In the genomic region with DNA sequence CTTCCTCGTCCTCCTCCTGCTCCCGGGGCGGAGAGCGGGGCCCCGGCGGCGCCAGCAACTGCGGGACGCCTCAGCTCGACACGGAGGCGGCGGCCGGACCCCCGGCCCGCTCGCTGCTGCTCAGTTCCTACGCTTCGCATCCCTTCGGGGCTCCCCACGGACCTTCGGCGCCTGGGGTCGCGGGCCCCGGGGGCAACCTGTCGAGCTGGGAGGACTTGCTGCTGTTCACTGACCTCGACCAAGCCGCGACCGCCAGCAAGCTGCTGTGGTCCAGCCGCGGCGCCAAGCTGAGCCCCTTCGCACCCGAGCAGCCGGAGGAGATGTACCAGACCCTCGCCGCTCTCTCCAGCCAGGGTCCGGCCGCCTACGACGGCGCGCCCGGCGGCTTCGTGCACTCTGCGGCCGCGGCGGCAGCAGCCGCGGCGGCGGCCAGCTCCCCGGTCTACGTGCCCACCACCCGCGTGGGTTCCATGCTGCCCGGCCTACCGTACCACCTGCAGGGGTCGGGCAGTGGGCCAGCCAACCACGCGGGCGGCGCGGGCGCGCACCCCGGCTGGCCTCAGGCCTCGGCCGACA, we compare ENCODE assay signal across 10 cellular contexts. TPM values are rescaled to one million over a fixed set of nuclear protein-coding genes. Genes with fewer than 3 reads are reported as not detected.
DNase-seq lines count a peak whose midpoint lies in the region; ATAC-seq and TF ChIP-seq lines count a peak whose summit lies in the region.
"Had no signal": no experiment of that assay in that cellular context is flagged by ENCODE, and none has a peak within 500 bp of the region (broad histone marks: within the 10 kb centered on the region; RNA-seq: fewer than 3 reads in every experiment).

No MANE protein-coding gene starts in this region.

- no peaks in the 10 kb centered on the region for H3K36me3 ChIP-seq in esophagus (ENCODE audit: control insufficient read depth in 2 of 2, insufficient read depth in 2 of 2, low read length in 1 of 2)
- H3K36me3 ChIP-seq in vagina, result no peaks in the 10 kb centered on the region
- H3K36me3 ChIP-seq: WERI-Rb-1 had no signal

- H3K27me3 ChIP-seq in esophagus (ENCODE audit: control insufficient read depth in 1 of 2, insufficient read depth in 2 of 2, low read length in 2 of 2) (peaks cover 2 to 15% of the 10 kb centered on the region in 2 donors), vagina (peaks cover 4% of the 10 kb centered on the region)

- no peak overlapping the region for H3K27ac Mint-ChIP-seq in activated naive CD8-positive, alpha-beta T cell treated with anti-CD3 and anti-CD28 coated beads for 36 hours
- H3K27ac Mint-ChIP-seq in activated naive CD8-positive, alpha-beta T cell treated with anti-CD3 and anti-CD28 coated beads, Interleukin-2, amount 50 U/mL, for 24 hours, result no peak overlapping the region
- H3K27ac Mint-ChIP-seq in natural killer cell treated with Interleukin-12 subunit alpha and Interleukin-12 subunit beta and Interleukin-15 and Interleukin-18, amount 100 ng/mL, for 72 hours, result no peak overlapping the region

- H3K4me3 Mint-ChIP-seq in activated naive CD8-positive, alpha-beta T cell treated with anti-CD3 and anti-CD28 coated beads for 36 hours, result peak overlapping the region; percentile 40
- H3K4me3 Mint-ChIP-seq in activated naive CD8-positive, alpha-beta T cell treated with anti-CD3 and anti-CD28 coated beads, Interleukin-2, amount 50 U/mL, for 24 hours, result no peak overlapping the region
- H3K4me3 Mint-ChIP-seq in natural killer cell treated with Interleukin-12 subunit alpha and Interleukin-12 subunit beta and Interleukin-15 and Interleukin-18, amount 100 ng/mL, for 72 hours, result peak overlapping the region; percentile 96

- H3K27ac ChIP-seq in esophagus (ENCODE audit: low read depth in 2 of 2, low read length in 1 of 2) (no peak overlapping the region), vagina (peak overlapping the region; percentile 80)
- H3K27ac ChIP-seq: WERI-Rb-1 had no signal

- intact Hi-C loops in vagina (cut with DNase I), result loop anchor here (2.0 to 10.0 kb wide), 2 partner anchors 177 to 293 kb away; no protein-coding TSS in a partner anchor

- H3K9me3 ChIP-seq in esophagus (ENCODE audit: control insufficient read depth in 2 of 2, insufficient read depth in 1 of 2, low read depth in 1 of 2, low read length in 1 of 2) (no peaks in the 10 kb centered on the region), vagina (no peaks in the 10 kb centered on the region)

- 4 to 6% methylated on average over 58 to 73 of the region's 73 CpGs for WGBS in esophagus, 2 donors

- no peaks in the 10 kb centered on the region for H3K36me3 Mint-ChIP-seq in activated naive CD8-positive, alpha-beta T cell treated with anti-CD3 and anti-CD28 coated beads for 36 hours
- H3K36me3 Mint-ChIP-seq in activated naive CD8-positive, alpha-beta T cell treated with anti-CD3 and anti-CD28 coated beads, Interleukin-2, amount 50 U/mL, for 24 hours (ENCODE audit: low read depth), result peaks cover 2% of the 10 kb centered on the region
- no peaks in the 10 kb centered on the region for H3K36me3 Mint-ChIP-seq in natural killer cell treated with Interleukin-12 subunit alpha and Interleukin-12 subunit beta and Interleukin-15 and Interleukin-18, amount 100 ng/mL, for 72 hours

- H3K4me1 Mint-ChIP-seq in activated naive CD8-positive, alpha-beta T cell treated with anti-CD3 and anti-CD28 coated beads for 36 hours, result peaks cover 15% of the 10 kb centered on the region
- H3K4me1 Mint-ChIP-seq in activated naive CD8-positive, alpha-beta T cell treated with anti-CD3 and anti-CD28 coated beads, Interleukin-2, amount 50 U/mL, for 24 hours, result peaks cover 19% of the 10 kb centered on the region
- H3K4me1 Mint-ChIP-seq in natural killer cell treated with Interleukin-12 subunit alpha and Interleukin-12 subunit beta and Interleukin-15 and Interleukin-18, amount 100 ng/mL, for 72 hours (ENCODE audit: low read depth in 2 of 2), result peaks cover 12 to 25% of the 10 kb centered on the region in 2 donors

- peaks cover 86% of the 10 kb centered on the region for H3K27me3 Mint-ChIP-seq in activated naive CD8-positive, alpha-beta T cell treated with anti-CD3 and anti-CD28 coated beads for 36 hours
- H3K27me3 Mint-ChIP-seq in activated naive CD8-positive, alpha-beta T cell treated with anti-CD3 and anti-CD28 coated beads, Interleukin-2, amount 50 U/mL, for 24 hours, result peaks cover 77% of the 10 kb centered on the region
- H3K27me3 Mint-ChIP-seq in natural killer cell treated with Interleukin-12 subunit alpha and Interleukin-12 subunit beta and Interleukin-15 and Interleukin-18, amount 100 ng/mL, for 72 hours, result peaks cover 38 to 54% of the 10 kb centered on the region in 2 donors

- TF ChIP-seq CTCF in vagina (IDR thresholded peaks at IDR 0.05), result no peak

- no peak for DNase-seq in activated naive CD8-positive, alpha-beta T cell treated with anti-CD3 and anti-CD28 coated beads for 36 hours
- no peak for DNase-seq in activated naive CD8-positive, alpha-beta T cell treated with anti-CD3 and anti-CD28 coated beads, Interleukin-2, amount 50 U/mL, for 24 hours
- no peak for DNase-seq in natural killer cell treated with Interleukin-12 subunit alpha and Interleukin-12 subunit beta and Interleukin-15 and Interleukin-18, amount 100 ng/mL, for 72 hours (ENCODE audit: low spot score)
- no peak for DNase-seq in vagina (ENCODE audit: extremely low spot score in 2 of 2)
- DNase-seq in GM19238 (ENCODE audit: insufficient read length, low spot score), result no peak
- DNase-seq in NCI-H2029 (lab: John Stamatoyannopoulos, UW), result no peak
- DNase-seq: NCI-H510A, WERI-Rb-1 had no signal

- H3K4me1 ChIP-seq in esophagus (ENCODE audit: control insufficient read depth in 2 of 2, insufficient read depth in 2 of 2, low read length in 1 of 2), result peaks cover 10 to 11% of the 10 kb centered on the region in 2 donors
- peaks cover 34% of the 10 kb centered on the region for H3K4me1 ChIP-seq in vagina

- H3K4me3 ChIP-seq in esophagus (ENCODE audit: low read depth in 1 of 2, low read length in 2 of 2) (peak overlapping the region; percentile 71 to 76), vagina (peak overlapping the region; percentile 66 to 68)

- ATAC-seq in activated naive CD8-positive, alpha-beta T cell treated with anti-CD3 and anti-CD28 coated beads, Interleukin-2, amount 50 U/mL, for 24 hours, result no peak
- no peak for ATAC-seq in natural killer cell treated with Interleukin-12 subunit alpha and Interleukin-12 subunit beta and Interleukin-15 and Interleukin-18, amount 100 ng/mL, for 72 hours
- no peak for ATAC-seq in HG02870 (IDR thresholded peaks at IDR 0.05; ENCODE audit: unreplicated experiment)

- H3K9me3 Mint-ChIP-seq in activated naive CD8-positive, alpha-beta T cell treated with anti-CD3 and anti-CD28 coated beads for 36 hours, result peaks cover 2% of the 10 kb centered on the region
- no peaks in the 10 kb centered on the region for H3K9me3 Mint-ChIP-seq in activated naive CD8-positive, alpha-beta T cell treated with anti-CD3 and anti-CD28 coated beads, Interleukin-2, amount 50 U/mL, for 24 hours
- no peaks in the 10 kb centered on the region for H3K9me3 Mint-ChIP-seq in natural killer cell treated with Interleukin-12 subunit alpha and Interleukin-12 subunit beta and Interleukin-15 and Interleukin-18, amount 100 ng/mL, for 72 hours

- no peak for TF ChIP-seq POLR2A in vagina (IDR thresholded peaks at IDR 0.05)

RNA-seq across cellular contexts. Expression of a gene that starts 2.0 kb away (rescaled TPM):
- total RNA-seq in activated naive CD8-positive, alpha-beta T cell treated with anti-CD3 and anti-CD28 coated beads for 36 hours, result not detected
- under 1 TPM; 0.35 to 0.41 TPM for polyA plus RNA-seq in esophagus
- not detected for total RNA-seq in natural killer cell treated with Interleukin-12 subunit alpha and Interleukin-12 subunit beta and Interleukin-15 and Interleukin-18, amount 100 ng/mL, for 72 hours
- 9.8 TPM for total RNA-seq in vagina

Comparison
In these comparisons a context has a peak if more than half of its experiments do, and no peak if none do; other contexts are left out.
1. RNA of a gene that starts 2.0 kb away (total RNA-seq): 9.8 TPM in vagina (single experiment); not detected in natural killer cell treated with Interleukin-12 subunit alpha and Interleukin-12 subunit beta and Interleukin-15 and Interleukin-18, amount 100 ng/mL, for 72 hours and not detected in activated naive CD8-positive, alpha-beta T cell treated with anti-CD3 and anti-CD28 coated beads for 36 hours; every median in the first group is over 10 times any median in the second.